10 cellular contexts compared by ENCODE assay signal in the genomic region with DNA sequence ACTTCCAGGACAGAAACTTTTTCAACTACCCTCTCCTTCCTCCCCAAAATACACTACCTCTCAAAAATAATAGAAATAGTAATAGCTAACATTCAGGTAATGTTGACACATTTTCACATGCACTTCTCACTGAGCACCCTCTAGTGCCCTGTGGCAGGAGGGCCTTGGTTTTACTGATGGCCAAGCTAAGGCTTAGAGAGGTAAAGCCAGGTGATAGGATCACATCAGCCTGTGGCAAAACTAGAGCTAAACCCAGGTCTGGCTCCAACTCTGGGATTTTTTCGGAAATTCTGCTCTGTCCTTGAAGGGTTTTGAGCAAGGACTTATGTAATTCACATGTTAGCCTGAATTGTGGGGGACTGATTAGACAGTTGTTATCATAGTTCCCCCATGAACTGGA. TPM values are rescaled to one million over a fixed set of nuclear protein-coding genes. Genes with fewer than 3 reads are reported as not detected.
DNase-seq lines count a peak whose midpoint lies in the region; ATAC-seq and TF ChIP-seq lines count a peak whose summit lies in the region.
"Had no signal": no experiment of that assay in that cellular context is flagged by ENCODE, and none has a peak within 500 bp of the region (broad histone marks: within the 10 kb centered on the region; RNA-seq: fewer than 3 reads in every experiment).

No MANE protein-coding gene starts in this region.

- no peak for ATAC-seq in HG02973 (IDR thresholded peaks at IDR 0.05; ENCODE audit: unreplicated experiment)

- no peaks in the 10 kb centered on the region for H3K9me3 ChIP-seq in OCI-LY3 (ENCODE audit: insufficient read depth, low read length)
- H3K9me3 ChIP-seq in right atrium auricular region: no peaks in the 10 kb centered on the region
- H3K9me3 ChIP-seq: neutrophil, testis had no signal

- 0 out of 2 replicates have a peak, but pooled peaks cover 2% of the 10 kb centered on the region for H3K27me3 ChIP-seq in OCI-LY3 (ENCODE audit: low read depth, low read length)
- H3K27me3 ChIP-seq in right atrium auricular region: no peaks in the 10 kb centered on the region
- H3K27me3 ChIP-seq: testis had no signal

- H3K4me3 ChIP-seq in OCI-LY3 (ENCODE audit: low read length) (peak overlapping the region; percentile 95; the same call in 1 of the 2 replicates), right atrium auricular region (no peak overlapping the region)

- no peak overlapping the region; the same call in 1 of the 2 replicates for H3K9ac ChIP-seq in OCI-LY3 (ENCODE audit: low read length)

- H3K36me3 ChIP-seq in OCI-LY3 (replicated peaks; ENCODE audit: low read depth, low read length) (peaks cover 9% of the 10 kb centered on the region), right atrium auricular region (peaks cover 10% of the 10 kb centered on the region)

- peaks cover 23% of the 10 kb centered on the region for H3K79me2 ChIP-seq in OCI-LY3 (ENCODE audit: low read length)

- no peak overlapping the region for H3K27ac ChIP-seq in OCI-LY3 (ENCODE audit: low read length)
- H3K27ac ChIP-seq in cingulate gyrus (ENCODE audit: low read depth, low read length): peak overlapping the region; percentile 66
- peak overlapping the region in 1 of 2 donors; percentile 89 for H3K27ac ChIP-seq in right atrium auricular region
- H3K27ac ChIP-seq: neutrophil had no signal

- in situ Hi-C loops in GM13977 (cut with MboI; ENCODE audit: low pct_unique_long_range_greater_than_20kb, low sequenced_read_pairs, unreplicated experiment): no loop called here

- peak; percentile 22 for DNase-seq in GM13977 (ENCODE audit: low spot score)
- peak; percentile 10 for DNase-seq in pons (ENCODE audit: low spot score)
- no peak for DNase-seq in NCI-H2107 (lab: John Stamatoyannopoulos, UW)
- DNase-seq in right atrium auricular region (ENCODE audit: low spot score): no peak
- DNase-seq in Ammon's horn (ENCODE audit: low spot score): no peak
- DNase-seq: testis had no signal

- H2AFZ ChIP-seq in OCI-LY3 (ENCODE audit: low read depth, low read length): peak overlapping the region; percentile 95

- TF ChIP-seq CTCF in GM13977 (IDR thresholded peaks at IDR 0.05; ENCODE audit: extremely low read depth, insufficient read depth, missing control alignments): peak; percentile 18
- TF ChIP-seq CTCF in OCI-LY3 (IDR thresholded peaks at IDR 0.05; ENCODE audit: low read depth, low read length): peak; percentile 42
- no peak for TF ChIP-seq CTCF in right atrium auricular region (IDR thresholded peaks at IDR 0.05)

- H4K20me1 ChIP-seq in OCI-LY3 (ENCODE audit: insufficient read depth, low read length): no peaks in the 10 kb centered on the region

- H3K4me1 ChIP-seq in OCI-LY3 (ENCODE audit: low read length): peaks cover 16% of the 10 kb centered on the region
- H3K4me1 ChIP-seq in right atrium auricular region: peaks cover 0 to 27% of the 10 kb centered on the region in 2 donors

- H3K4me2 ChIP-seq in OCI-LY3 (ENCODE audit: low read length): peak overlapping the region; percentile 79

RNA-seq across cellular contexts. Expression of a gene that starts 0.9 kb away (rescaled TPM):
- total RNA-seq in right atrium auricular region: 1 to 10 TPM; 5.0 to 6.8 TPM

Comparison
In these comparisons a context has a peak if more than half of its experiments do, and no peak if none do; other contexts are left out.
1. DNase-seq: peak in GM13977 (single experiment) and pons (single experiment); none in NCI-H2107 (single experiment), right atrium auricular region (single experiment) and Ammon's horn (single experiment).
2. CTCF ChIP-seq: peak in GM13977 (single experiment) and OCI-LY3 (single experiment); none in right atrium auricular region (0 of 2).